Comparison of ENCODE assay signal across 1 cellular context in genomic region chr14:24171422-24172260, GRCh38.
TF ChIP-seq lines count a peak whose summit lies in the region.

Gene REC8, plus strand, starts transcription at chr14:24172080. Its CDS starts 473 bp downstream, at chr14:24172553.

TF ChIP-seq in GM12878, 131 proteins besides CTCF, POLR2A, EP300 and RAD21 (continued from another document):
- TF ChIP-seq, protein P1, sequence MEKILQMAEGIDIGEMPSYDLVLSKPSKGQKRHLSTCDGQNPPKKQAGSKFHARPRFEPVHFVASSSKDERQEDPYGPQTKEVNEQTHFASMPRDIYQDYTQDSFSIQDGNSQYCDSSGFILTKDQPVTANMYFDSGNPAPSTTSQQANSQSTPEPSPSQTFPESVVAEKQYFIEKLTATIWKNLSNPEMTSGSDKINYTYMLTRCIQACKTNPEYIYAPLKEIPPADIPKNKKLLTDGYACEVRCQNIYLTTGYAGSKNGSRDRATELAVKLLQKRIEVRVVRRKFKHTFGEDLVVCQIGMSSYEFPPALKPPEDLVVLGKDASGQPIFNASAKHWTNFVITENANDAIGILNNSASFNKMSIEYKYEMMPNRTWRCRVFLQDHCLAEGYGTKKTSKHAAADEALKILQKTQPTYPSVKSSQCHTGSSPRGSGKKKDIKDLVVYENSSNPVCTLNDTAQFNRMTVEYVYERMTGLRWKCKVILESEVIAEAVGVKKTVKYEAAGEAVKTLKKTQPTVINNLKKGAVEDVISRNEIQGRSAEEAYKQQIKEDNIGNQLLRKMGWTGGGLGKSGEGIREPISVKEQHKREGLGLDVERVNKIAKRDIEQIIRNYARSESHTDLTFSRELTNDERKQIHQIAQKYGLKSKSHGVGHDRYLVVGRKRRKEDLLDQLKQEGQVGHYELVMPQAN (conservative IDR thresholded peaks at IDR 0.05), result 0 out of 2 replicates have a peak, but pooled peaks have one; percentile 59
- no peak for TF ChIP-seq SMARCA5 (IDR thresholded peaks at IDR 0.05)
- no peak for TF ChIP-seq IRF3 (IDR thresholded peaks at IDR 0.05)
- TF ChIP-seq POLR2AphosphoS2 (IDR thresholded peaks at IDR 0.05; ENCODE audit: low read depth, low read length), result peak; percentile 24; the same call in 1 of the 2 replicates
